In the genomic region with DNA sequence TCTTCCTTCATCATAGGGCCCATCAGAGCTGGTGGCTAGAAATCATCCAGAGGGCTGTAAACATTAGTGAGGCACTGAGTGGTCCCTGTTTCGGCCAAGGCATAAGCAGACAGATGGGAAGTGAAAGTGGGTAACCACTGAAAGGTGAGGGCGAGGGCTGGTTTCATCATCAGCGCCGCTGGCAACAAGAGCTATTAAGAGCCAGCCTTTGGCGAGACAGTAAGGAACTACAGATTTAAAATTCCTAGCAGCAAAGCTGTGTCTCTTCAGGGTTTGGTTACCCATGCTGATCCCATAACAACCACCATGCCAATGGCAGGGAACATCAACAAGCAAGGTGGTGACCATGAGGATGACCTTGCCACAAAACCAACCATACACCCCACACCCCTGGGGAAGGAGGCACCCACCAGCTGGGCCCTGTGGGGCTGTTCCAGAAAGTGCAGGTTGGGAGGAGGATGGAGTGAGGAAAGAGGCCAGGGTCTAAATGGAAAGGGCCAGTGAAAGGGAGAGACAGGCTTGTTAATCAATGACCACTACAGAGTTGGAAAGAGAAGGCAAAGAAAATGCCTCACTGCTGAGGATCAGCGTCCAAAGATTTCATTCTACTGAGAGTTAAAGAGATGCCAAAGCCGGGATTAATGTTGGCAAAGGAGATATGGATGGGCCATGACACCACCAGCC, we compare ENCODE assay signal across 1 cellular context.
TF ChIP-seq lines count a peak whose summit lies in the region.

No MANE protein-coding gene starts in this region.

TF ChIP-seq in GM23338, 12 proteins besides CTCF, POLR2A, EP300 and RAD21 (continued from another document):
- no peak for TF ChIP-seq ZNF462 (CRISPR knock-in tag; IDR thresholded peaks at IDR 0.05)
- TF ChIP-seq JUNB (IDR thresholded peaks at IDR 0.05; ENCODE audit: unreplicated experiment), result no peak
- TF ChIP-seq EZH2 (IDR thresholded peaks at IDR 0.05; ENCODE audit: low read depth, unreplicated experiment), result no peak
- no peak for TF ChIP-seq POLR2AphosphoS5 (IDR thresholded peaks at IDR 0.05; ENCODE audit: low read depth)
